In the genomic region with DNA sequence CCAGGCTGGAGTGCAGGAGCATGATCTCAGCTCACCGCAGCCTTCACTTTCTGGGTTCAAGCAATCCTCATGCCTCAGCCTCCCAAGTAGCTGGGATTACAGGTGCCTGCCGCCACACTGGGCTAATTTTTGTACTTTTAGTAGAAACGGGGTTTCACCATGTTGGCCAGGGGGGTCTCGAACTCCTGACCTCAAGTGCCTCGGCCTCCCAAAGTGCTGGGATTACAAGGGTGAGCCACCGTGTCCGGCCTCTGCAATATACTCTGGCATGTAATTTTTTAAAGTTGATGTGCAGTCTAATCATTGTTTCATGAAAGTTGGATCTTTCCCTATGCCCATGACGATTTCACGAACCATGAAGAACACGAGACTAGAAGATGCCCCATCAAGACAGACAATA, we compare ENCODE assay signal across 24 cellular contexts.
"Had no signal": no experiment of that assay in that cellular context is flagged by ENCODE, and none has a peak within 500 bp of the region (broad histone marks: within the 10 kb centered on the region; RNA-seq: fewer than 3 reads in every experiment).

No MANE protein-coding gene starts in this region.

- H3K27ac ChIP-seq: colonic mucosa, coronary artery, dorsolateral prefrontal cortex, epithelial cell of prostate, esophagus muscularis mucosa, esophagus squamous epithelium, foreskin keratinocyte, gastrocnemius medialis, gastroesophageal sphincter, heart left ventricle, heart right ventricle had no signal

- H3K4me1 Mint-ChIP-seq: endodermal cell had no signal

- DNase-seq: colonic mucosa; cortex of kidney; dermis blood vessel endothelial cell; dorsolateral prefrontal cortex; effector CD4-positive, alpha-beta T cell; effector CD8-positive, alpha-beta T cell; effector memory CD4-positive, alpha-beta T cell; effector memory CD8-positive, alpha-beta T cell; endodermal cell; erythroblast; esophagus squamous epithelium; foreskin fibroblast; foreskin keratinocyte; foreskin melanocyte; gastrocnemius medialis; glutamatergic neuron; heart left ventricle; heart right ventricle had no signal

- H3K4me3 ChIP-seq: colonic mucosa, coronary artery, dorsolateral prefrontal cortex, esophagus muscularis mucosa, esophagus squamous epithelium, gastrocnemius medialis, gastroesophageal sphincter, heart left ventricle, heart right ventricle had no signal

- H3K27ac Mint-ChIP-seq: dendritic cell treated with granulocyte-macrophage colony-stimulating factor and Interleukin-4, amounts not matched to agents 40 ng/mL and 50 ng/mL, for 4 days; effector memory CD8-positive, alpha-beta T cell; endodermal cell had no signal

- H3K36me3 ChIP-seq: colonic mucosa, esophagus muscularis mucosa, esophagus squamous epithelium, gastrocnemius medialis, gastroesophageal sphincter, heart left ventricle, heart right ventricle had no signal

- H3K27me3 ChIP-seq: colonic mucosa, dorsolateral prefrontal cortex had no signal

- H3K9me3 ChIP-seq: colonic mucosa, esophagus squamous epithelium, gastrocnemius medialis had no signal

- ATAC-seq: effector memory CD8-positive, alpha-beta T cell; esophagus mucosa; foreskin keratinocyte; gastrocnemius medialis; gastroesophageal sphincter; heart left ventricle; heart right ventricle had no signal

- H3K4me1 ChIP-seq: colonic mucosa, esophagus muscularis mucosa, foreskin keratinocyte, gastrocnemius medialis, gastroesophageal sphincter, heart left ventricle, heart right ventricle had no signal

- H3K4me3 Mint-ChIP-seq: dendritic cell treated with granulocyte-macrophage colony-stimulating factor and Interleukin-4, amounts not matched to agents 40 ng/mL and 50 ng/mL, for 4 days; effector memory CD8-positive, alpha-beta T cell; endodermal cell had no signal

- H3K9me3 Mint-ChIP-seq: dendritic cell treated with granulocyte-macrophage colony-stimulating factor and Interleukin-4, amounts not matched to agents 40 ng/mL and 50 ng/mL, for 4 days; effector memory CD8-positive, alpha-beta T cell had no signal
